Comparison of ENCODE assay signal across 7 cellular contexts in the genomic region with DNA sequence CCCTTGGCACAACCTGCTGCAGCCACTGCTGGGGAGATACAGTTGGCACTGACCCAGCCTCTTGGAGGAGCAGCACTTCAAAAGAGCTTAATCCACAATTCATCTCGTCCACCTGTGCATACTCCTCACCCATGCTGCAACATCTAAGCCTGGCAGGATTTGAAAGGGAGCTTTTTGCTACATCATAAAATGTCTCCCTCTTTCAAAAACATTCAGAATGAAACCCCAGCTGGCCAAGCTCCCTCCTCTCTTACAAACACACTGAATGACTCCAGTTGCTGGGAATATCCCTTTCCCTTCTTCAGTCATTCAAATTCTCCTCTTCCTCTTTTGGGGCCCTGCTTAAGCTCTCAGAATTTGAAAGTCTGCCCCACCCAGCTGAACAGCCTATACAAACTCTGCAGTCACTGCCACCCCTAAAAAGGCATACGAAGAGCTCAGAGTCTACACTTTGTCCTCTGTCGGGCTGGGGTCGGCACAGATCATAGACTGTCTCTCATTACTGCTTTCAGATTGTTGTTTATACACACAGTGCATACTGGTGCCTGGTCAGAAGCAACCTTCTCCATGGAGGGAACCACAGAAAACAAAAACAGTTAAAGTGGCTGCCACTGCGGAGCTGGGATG. TPM values are rescaled to one million over a fixed set of nuclear protein-coding genes. Genes with fewer than 3 reads are reported as not detected.
DNase-seq lines count a peak whose midpoint lies in the region; ATAC-seq and TF ChIP-seq lines count a peak whose summit lies in the region.

No MANE protein-coding gene starts in this region.

- H3K27me3 Mint-ChIP-seq in activated B cell treated with CpG ODN at 0.5 μM for 24 hours, result no peaks in the 10 kb centered on the region

- POLR2A ChIA-PET in activated B cell treated with CpG ODN at 0.5 μM for 24 hours (lab: Charles Lee), result interaction anchor here (0.7 to 3.7 kb wide), 5 partner anchors 8 to 868 kb away, joined by 3 to 16 read pairs (median 5); a partner anchor contains a TSS

- peaks cover 29% of the 10 kb centered on the region for H3K4me1 Mint-ChIP-seq in activated B cell treated with CpG ODN at 0.5 μM for 24 hours

- ATAC-seq in HG02642 (IDR thresholded peaks at IDR 0.05; ENCODE audit: poor library complexity, unreplicated experiment) (peak; percentile 56), activated B cell treated with CpG ODN at 0.5 μM for 24 hours (ENCODE audit: low read depth) (peak; percentile 54), left lobe of liver (no peak)

- no peak overlapping the region for H3K4me3 Mint-ChIP-seq in activated B cell treated with CpG ODN at 0.5 μM for 24 hours

- no peaks in the 10 kb centered on the region for H3K9me3 Mint-ChIP-seq in activated B cell treated with CpG ODN at 0.5 μM for 24 hours

- TF ChIP-seq CTCF in GM13977 (IDR thresholded peaks at IDR 0.05; ENCODE audit: extremely low read depth, insufficient read depth, missing control alignments) (no peak), activated B cell treated with CpG ODN at 0.5 μM for 24 hours (IDR thresholded peaks at IDR 0.05) (no peak)

- H3K36me3 Mint-ChIP-seq in activated B cell treated with CpG ODN at 0.5 μM for 24 hours (ENCODE audit: low read depth), result peaks cover 70% of the 10 kb centered on the region

- in situ Hi-C loops in GM13977 (cut with MboI; ENCODE audit: low pct_unique_long_range_greater_than_20kb, low sequenced_read_pairs, unreplicated experiment), result no loop called here

- intact Hi-C loops in activated B cell treated with CpG ODN at 0.5 μM for 24 hours (cut with micrococcal nuclease) (loop anchor here (10.0 kb wide), 1 partner anchor 552 kb away; no protein-coding TSS in a partner anchor), posterior vena cava (cut with DNase I) (no loop called here)

- CTCF ChIA-PET in activated B cell treated with CpG ODN at 0.5 μM for 24 hours (lab: Charles Lee), result interaction anchor here (0.8 to 2.0 kb wide), 5 partner anchors 23 to 554 kb away, joined by 3 to 6 read pairs (median 5); no protein-coding TSS in a partner anchor

- H3K27ac Mint-ChIP-seq in activated B cell treated with CpG ODN at 0.5 μM for 24 hours, result peak overlapping the region; percentile 68

- peak; percentile 38 for DNase-seq in GM13977 (ENCODE audit: low spot score)
- no peak for DNase-seq in activated B cell treated with CpG ODN at 0.5 μM for 24 hours
- peak; percentile 68 for DNase-seq in myocyte (ENCODE audit: low read depth)
- no peak for DNase-seq in posterior vena cava (ENCODE audit: low spot score)
- DNase-seq in SIG-M5 treated with dmso at 0.1 percent for 504 hours (lab: John Stamatoyannopoulos, UW; ENCODE audit: unreplicated experiment), result no peak
- DNase-seq in left lobe of liver (ENCODE audit: low spot score), result no peak

RNA-seq across cellular contexts. Expression of a gene that starts 8.8 kb away (rescaled TPM):
- total RNA-seq in activated B cell treated with CpG ODN at 0.5 μM for 24 hours (25.5 and 25.7 TPM in 2 replicates), myocyte (106 and 113 TPM in 2 replicates), posterior vena cava (10 to 100 TPM; 24.0 to 29.2 TPM), left lobe of liver (15.2 TPM)
- 93.2 TPM for polyA plus RNA-seq in myocyte (2012)

RNA-seq across cellular contexts. Expression of a gene that starts 27.5 kb away (rescaled TPM):
- total RNA-seq in activated B cell treated with CpG ODN at 0.5 μM for 24 hours, result 158 and 164 TPM in 2 replicates
- 402 and 504 TPM in 2 replicates for total RNA-seq in myocyte
- polyA plus RNA-seq in myocyte (2012), result 326 TPM
- total RNA-seq in posterior vena cava, result 100 to 1,000 TPM; 104 to 105 TPM
- total RNA-seq in left lobe of liver, result 91.2 TPM

Comparison
In these comparisons a context has a peak if more than half of its experiments do, and no peak if none do; other contexts are left out.
1. DNase-seq: peak in GM13977 (single experiment) and myocyte (single experiment); none in activated B cell treated with CpG ODN at 0.5 μM for 24 hours (single experiment), posterior vena cava (single experiment), SIG-M5 treated with dmso at 0.1 percent for 504 hours (single experiment) and left lobe of liver (single experiment).